Comparison of ENCODE assay signal across 10 cellular contexts in the genomic region with DNA sequence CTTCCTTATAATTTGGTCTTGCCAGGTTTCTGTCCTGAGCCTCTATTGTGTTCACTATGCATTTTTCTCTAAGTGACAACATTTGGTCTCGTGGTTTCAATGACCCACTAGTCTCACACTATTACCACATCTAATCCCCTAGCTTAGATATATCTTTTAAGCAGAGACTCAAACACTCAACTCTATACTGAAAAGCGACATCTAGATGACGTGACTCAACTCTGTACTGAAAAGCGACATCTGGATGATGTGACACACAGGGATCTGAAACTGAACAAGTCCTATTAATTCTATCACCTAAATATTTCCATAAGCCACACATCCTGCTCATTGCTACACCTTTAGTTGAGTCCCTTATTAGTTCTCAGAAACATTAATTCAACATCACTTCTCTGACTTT.
DNase-seq lines count a peak whose midpoint lies in the region; ATAC-seq and TF ChIP-seq lines count a peak whose summit lies in the region.
"Had no signal": no experiment of that assay in that cellular context is flagged by ENCODE, and none has a peak within 500 bp of the region (broad histone marks: within the 10 kb centered on the region; RNA-seq: fewer than 3 reads in every experiment).

No MANE protein-coding gene starts in this region.

- H3K4me1 ChIP-seq in vagina (no peaks in the 10 kb centered on the region), sigmoid colon (peaks cover 0 to 16% (median 0%) of the 10 kb centered on the region in 4 donors), foreskin keratinocyte (peaks cover 7% of the 10 kb centered on the region)

- DNase-seq in middle frontal gyrus (ENCODE audit: extremely low spot score, low spot score) (no peak), vagina (ENCODE audit: extremely low spot score in 2 of 2) (no peak), sigmoid colon (no peak), foreskin keratinocyte (no peak)
- DNase-seq: activated CD8-positive, alpha-beta memory T cell treated with anti-CD3 and anti-CD28 coated beads, Interleukin-2, amount 50 U/mL, for 4 hours had no signal

- H3K9me3 ChIP-seq in vagina = no peaks in the 10 kb centered on the region
- H3K9me3 ChIP-seq in sigmoid colon = no peaks in the 10 kb centered on the region

- H3K4me3 ChIP-seq in vagina (no peak overlapping the region), sigmoid colon (no peak overlapping the region)

- 78 to 84% methylated on average over 4 of the region's 4 CpGs for WGBS in sigmoid colon, 2 donors

- H3K36me3 ChIP-seq in vagina (no peaks in the 10 kb centered on the region), sigmoid colon (no peaks in the 10 kb centered on the region)

- H3K27ac ChIP-seq in vagina (no peak overlapping the region), sigmoid colon (no peak overlapping the region), foreskin keratinocyte (no peak overlapping the region)

- TF ChIP-seq POLR2A in vagina (IDR thresholded peaks at IDR 0.05) = no peak
- no peak for TF ChIP-seq POLR2A in sigmoid colon (IDR thresholded peaks at IDR 0.05)

- TF ChIP-seq EP300 in sigmoid colon (IDR thresholded peaks at IDR 0.05) = no peak

- ATAC-seq in GM18517 (IDR thresholded peaks at IDR 0.05; ENCODE audit: unreplicated experiment) (peak; percentile 100), GM19463 (IDR thresholded peaks at IDR 0.05; ENCODE audit: unreplicated experiment) (peak; percentile 97), HG03066 (IDR thresholded peaks at IDR 0.05; ENCODE audit: low read depth, unreplicated experiment) (peak; percentile 98), foreskin keratinocyte (no peak)
- ATAC-seq: left lobe of liver had no signal

- H3K4me1 Mint-ChIP-seq in activated naive CD8-positive, alpha-beta T cell (ENCODE audit: low read depth) = peaks cover 14% of the 10 kb centered on the region

- intact Hi-C loops in vagina (cut with DNase I) = no loop called here
- intact Hi-C loops in sigmoid colon (cut with DNase I) = no loop called here

- H3K27ac Mint-ChIP-seq in activated naive CD8-positive, alpha-beta T cell = peak overlapping the region; percentile 64

- no peaks in the 10 kb centered on the region for H3K27me3 ChIP-seq in vagina
- H3K27me3 ChIP-seq in sigmoid colon = no peaks in the 10 kb centered on the region
- no peaks in the 10 kb centered on the region for H3K27me3 ChIP-seq in foreskin keratinocyte

- no peak overlapping the region for H3K4me3 Mint-ChIP-seq in activated naive CD8-positive, alpha-beta T cell

- peaks cover 4% of the 10 kb centered on the region for H3K36me3 Mint-ChIP-seq in activated naive CD8-positive, alpha-beta T cell

- no peak for TF ChIP-seq CTCF in vagina (IDR thresholded peaks at IDR 0.05)
- no peak for TF ChIP-seq CTCF in sigmoid colon (IDR thresholded peaks at IDR 0.05)
- no peak for TF ChIP-seq CTCF in foreskin keratinocyte (conservative IDR thresholded peaks at IDR 0.05)

- H3K27me3 Mint-ChIP-seq in activated naive CD8-positive, alpha-beta T cell = no peaks in the 10 kb centered on the region

- no peaks in the 10 kb centered on the region for H3K9me3 Mint-ChIP-seq in activated naive CD8-positive, alpha-beta T cell (ENCODE audit: low read depth)
